In the genomic region with DNA sequence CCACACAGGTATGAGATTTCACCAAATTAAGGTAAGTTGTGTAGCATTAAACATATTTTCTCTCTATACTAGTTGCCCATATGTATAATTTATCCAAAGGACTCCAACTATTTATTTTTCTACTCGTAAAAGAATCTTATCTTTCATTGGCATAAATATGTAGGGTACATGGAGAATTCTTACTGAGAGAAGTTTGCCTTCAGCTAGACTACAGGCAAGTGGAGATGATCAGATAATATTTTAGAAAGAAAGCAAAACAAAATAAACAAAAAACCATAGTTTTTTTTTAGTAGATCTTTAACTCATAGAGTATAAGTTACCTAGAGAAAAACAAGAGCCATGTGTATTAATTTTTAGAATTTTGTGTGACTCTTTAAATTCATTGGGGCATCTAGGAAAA, we compare ENCODE assay signal across 30 cellular contexts.
"Had no signal": no experiment of that assay in that cellular context is flagged by ENCODE, and none has a peak within 500 bp of the region (broad histone marks: within the 10 kb centered on the region; RNA-seq: fewer than 3 reads in every experiment).

No MANE protein-coding gene starts in this region.

- H3K4me3 ChIP-seq: adrenal gland, ascending aorta, body of pancreas, breast epithelium, cardiac muscle cell had no signal

- FAIRE-seq: astrocyte, bronchial epithelial cell had no signal

- DNase-seq: activated effector memory CD4-positive, alpha-beta T cell treated with anti-CD3 and anti-CD28 coated beads, Interleukin-2, amount 50 U/mL, for 16 hours; activated effector memory CD4-positive, alpha-beta T cell treated with Interleukin-2 at 50 U/mL for 16 hours; activated gamma-delta T cell; activated gamma-delta T cell treated with Interleukin-2 at 50 U/mL for 16 hours; activated naive CD4-positive, alpha-beta T cell; activated naive CD4-positive, alpha-beta T cell treated with anti-CD3 and anti-CD28 coated beads for 36 hours; activated naive CD4-positive, alpha-beta T cell treated with anti-CD3 and anti-CD28 coated beads, Interleukin-2, amount 10 ng/mL, durations not matched to agents 7 days and 5 days; activated naive CD4-positive, alpha-beta T cell treated with anti-CD3 and anti-CD28 coated beads, Interleukin-2, amount 50 U/mL, for 16 hours; activated naive CD4-positive, alpha-beta T cell treated with Interleukin-2 at 50 U/mL for 16 hours; activated naive CD8-positive, alpha-beta T cell treated with anti-CD3 and anti-CD28 coated beads for 36 hours; activated naive CD8-positive, alpha-beta T cell treated with anti-CD3 and anti-CD28 coated beads, Interleukin-2, amount 10 ng/mL, durations not matched to agents 7 days and 5 days; activated naive CD8-positive, alpha-beta T cell treated with anti-CD3 and anti-CD28 coated beads, Interleukin-2, amount 50 U/mL, for 24 hours; activated T-cell treated with anti-CD3 and anti-CD28 coated beads, Interleukin-2, amount 50 U/mL, for 4 hours; activated T-cell treated with anti-CD3 and anti-CD28 coated beads, Interleukin-2, amount 50 U/mL, for 48 hours; activated T-cell treated with anti-CD3 and anti-CD28 coated beads, Interleukin-2, amount 50 U/mL, for 72 hours; adrenal gland; amniotic stem cell; amygdala; anterior cingulate cortex; aorta; body of pancreas; brain microvascular endothelial cell; caudate nucleus; central memory CD4-positive, alpha-beta T cell; cerebellar nuclear complex had no signal
